Comparison of ENCODE assay signal across 8 cellular contexts in the genomic region with DNA sequence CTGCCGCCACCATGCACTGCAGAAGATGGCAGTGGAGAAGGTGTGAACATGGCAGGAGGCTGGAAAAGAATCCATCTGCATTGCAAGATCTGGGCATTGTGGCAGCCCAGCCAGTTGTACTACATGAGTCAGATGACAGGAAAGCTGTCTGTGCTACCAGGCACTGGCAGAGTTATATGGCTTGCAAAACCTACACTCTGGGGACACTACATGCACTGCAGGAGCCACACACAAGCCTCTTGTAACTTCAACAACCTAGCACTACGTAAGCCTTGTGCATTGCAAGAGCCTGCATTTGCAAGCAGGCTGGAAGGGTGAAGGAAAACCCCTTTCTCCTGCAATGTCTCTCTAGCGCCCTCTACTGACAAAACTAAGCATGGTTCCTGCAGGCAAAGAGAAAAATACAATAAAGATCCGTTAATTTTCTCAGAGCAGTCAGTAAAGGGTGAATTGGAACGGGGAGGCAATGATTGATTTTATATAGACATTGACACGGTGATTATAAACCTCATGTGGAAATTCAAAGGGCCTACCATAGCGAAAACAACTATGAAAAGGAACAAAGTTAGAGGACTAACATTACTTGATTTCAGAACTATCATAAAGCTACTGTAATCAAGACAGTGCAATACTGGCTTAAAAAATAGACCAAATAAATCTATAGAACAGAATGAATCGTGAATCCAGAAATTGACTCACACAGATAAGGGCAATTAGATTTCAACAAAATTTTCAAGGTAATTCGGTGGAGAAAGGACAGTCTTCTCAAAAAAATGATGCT. TPM values are rescaled to one million over a fixed set of nuclear protein-coding genes. Genes with fewer than 3 reads are reported as not detected.
DNase-seq lines count a peak whose midpoint lies in the region; ATAC-seq and TF ChIP-seq lines count a peak whose summit lies in the region.

No MANE protein-coding gene starts in this region.

- no peaks in the 10 kb centered on the region for H3F3A ChIP-seq in PC-3 (ENCODE audit: low read length, unreplicated experiment)

- H3K4me1 ChIP-seq in PC-3 (ENCODE audit: insufficient read depth, low read length): no peaks in the 10 kb centered on the region
- peaks cover 16% of the 10 kb centered on the region for H3K4me1 ChIP-seq in osteoblast (ENCODE audit: insufficient read depth, low read length)

- H3K36me3 ChIP-seq in PC-3 (ENCODE audit: low read depth, low read length) (no peaks in the 10 kb centered on the region), osteoblast (ENCODE audit: insufficient read depth, low read length) (no peaks in the 10 kb centered on the region)

- H2AFZ ChIP-seq in PC-3 (ENCODE audit: low read length) (no peak overlapping the region), osteoblast (ENCODE audit: low read length) (peak overlapping the region; percentile 66)

- CTCF ChIA-PET in PC-3 (lab: Charles Lee): interaction anchor here (0.6 kb wide), 1 partner anchor 400 kb away, joined by 3 read pairs; no protein-coding TSS in a partner anchor

- H3K27me3 ChIP-seq in PC-3 (ENCODE audit: low read length): peaks cover 47% of the 10 kb centered on the region
- no peaks in the 10 kb centered on the region for H3K27me3 ChIP-seq in osteoblast (ENCODE audit: insufficient read depth, low read length)

- TF ChIP-seq CTCF in PC-3 (conservative IDR thresholded peaks at IDR 0.05; ENCODE audit: low read depth, low read length) (peak; percentile 96), foreskin fibroblast (IDR thresholded peaks at IDR 0.05; ENCODE audit: low read depth, low read length) (peak; percentile 97), osteoblast (IDR thresholded peaks at IDR 0.05; ENCODE audit: extremely low read depth, low read depth, low read length) (peak; percentile 98)

- H3K9ac ChIP-seq in PC-3 (ENCODE audit: low read length): no peak overlapping the region

- POLR2A ChIA-PET in PC-3 (lab: Charles Lee; ENCODE audit: unreplicated experiment): interaction anchor here (0.6 kb wide), 1 partner anchor 277 kb away, joined by 5 read pairs; no protein-coding TSS in a partner anchor

- H3K27ac ChIP-seq in PC-3 (ENCODE audit: low read length) (no peak overlapping the region), osteoblast (ENCODE audit: low read depth, low read length) (no peak overlapping the region)

- H4K20me1 ChIP-seq in PC-3 (ENCODE audit: low read length) (no peaks in the 10 kb centered on the region), osteoblast (ENCODE audit: insufficient read depth, low read length) (no peaks in the 10 kb centered on the region)

- H3K79me2 ChIP-seq in PC-3 (ENCODE audit: low read length) (no peaks in the 10 kb centered on the region), osteoblast (ENCODE audit: insufficient read depth, low read length) (no peaks in the 10 kb centered on the region)

- DNase-seq in DMS79 (lab: John Stamatoyannopoulos, UW) (peak; percentile 61), HT-29 (ENCODE audit: low spot score) (peak; percentile 49), PC-3 (peak; percentile 78), foreskin fibroblast (peak; percentile 60 to 82), osteoblast (ENCODE audit: insufficient read length, low spot score, missing footprints) (no peak), 8988T (no peak)
- DNase-seq in activated T-cell treated with anti-CD3 and anti-CD28 coated beads, Interleukin-2, amount 50 U/mL, for 48 hours: peak; percentile 41 to 50

- H3K9me3 ChIP-seq in PC-3 (ENCODE audit: low read length) (no peaks in the 10 kb centered on the region), osteoblast (ENCODE audit: low read depth, low read length) (no peaks in the 10 kb centered on the region)

- no TSS peak for BruUV-seq in PC-3 (replicated peaks; lab: Mats Ljungman, UMichigan)

- H3K4me2 ChIP-seq in PC-3 (ENCODE audit: low read length): no peak overlapping the region
- H3K4me2 ChIP-seq in osteoblast (ENCODE audit: insufficient read depth, low read length): no peak overlapping the region

- ATAC-seq in GM21447 (IDR thresholded peaks at IDR 0.05; ENCODE audit: unreplicated experiment) (peak; percentile 89), PC-3 (peak; percentile 49)

- H3K9me2 ChIP-seq in PC-3 (replicated peaks; ENCODE audit: low read length): no peaks in the 10 kb centered on the region

- intact Hi-C loops in PC-3 (cut with micrococcal nuclease): loop anchor here (5.0 to 10.0 kb wide), 4 partner anchors 201 to 761 kb away; no protein-coding TSS in a partner anchor

- H3K4me3 ChIP-seq in PC-3 (ENCODE audit: low read length) (no peak overlapping the region), foreskin fibroblast (ENCODE audit: low read depth in 1 of 2, low read length in 2 of 2) (no peak overlapping the region), osteoblast (ENCODE audit: insufficient read depth, low read length) (no peak overlapping the region)

RNA-seq across cellular contexts. Expression of gene DYNLT5, which starts 26.2 kb away (rescaled TPM):
- not detected in 2 replicates for total RNA-seq in HT-29 (2014; rRNA removed; shearing (Covaris generic))
- total RNA-seq in PC-3 (2014; rRNA removed): not detected in 2 replicates
- total RNA-seq in osteoblast: 1.2 and 1.4 TPM in 2 replicates

Comparison
In these comparisons a context has a peak if more than half of its experiments do, and no peak if none do; other contexts are left out.
1. DNase-seq: peak in DMS79 (single experiment), HT-29 (single experiment), PC-3 (single experiment), activated T-cell treated with anti-CD3 and anti-CD28 coated beads, Interleukin-2, amount 50 U/mL, for 48 hours (2 of 2) and foreskin fibroblast (2 of 2); none in osteoblast (single experiment) and 8988T (single experiment).
2. Peak in every context shown above with its lines, with median percentiles within 50 percentile points of each other: CTCF ChIP-seq.